9 cellular contexts compared by ENCODE assay signal in the genomic region with DNA sequence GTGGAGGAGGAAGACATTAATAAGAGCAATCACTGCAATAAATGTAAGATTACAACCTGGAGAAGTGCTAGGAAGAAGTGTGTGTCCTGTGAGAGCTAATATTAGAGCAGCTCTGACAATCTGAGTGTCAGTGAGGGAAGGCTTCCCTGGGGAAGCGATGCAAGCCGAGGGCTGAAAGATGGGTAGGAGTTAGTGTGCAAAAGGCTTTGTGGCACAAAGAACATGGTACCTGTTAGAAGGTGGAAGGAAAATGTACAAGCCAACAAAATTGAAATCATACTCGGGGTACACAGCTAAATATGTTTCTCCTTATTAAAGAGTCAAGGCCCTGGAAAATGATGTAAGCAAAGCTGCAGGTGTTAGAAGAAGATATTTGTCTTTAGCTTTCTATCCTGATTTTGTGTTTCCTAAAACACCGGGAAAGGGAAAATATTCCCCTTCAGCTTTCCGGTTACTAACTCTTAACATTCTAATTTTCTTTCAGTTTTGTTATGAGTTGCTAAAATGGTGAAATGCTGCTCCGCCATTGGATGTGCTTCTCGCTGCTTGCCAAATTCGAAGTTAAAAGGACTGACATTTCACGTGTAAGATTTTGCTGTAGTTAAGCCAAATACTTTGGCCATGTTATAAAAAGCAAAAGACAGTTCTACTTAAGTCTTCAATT. TPM values are rescaled to one million over a fixed set of nuclear protein-coding genes. Genes with fewer than 3 reads are reported as not detected.
DNase-seq lines count a peak whose midpoint lies in the region; ATAC-seq and TF ChIP-seq lines count a peak whose summit lies in the region.
"Had no signal": no experiment of that assay in that cellular context is flagged by ENCODE, and none has a peak within 500 bp of the region (broad histone marks: within the 10 kb centered on the region; RNA-seq: fewer than 3 reads in every experiment).

No MANE protein-coding gene starts in this region.

- H3K36me3 Mint-ChIP-seq in CD8-positive, alpha-beta T cell, result peaks cover 46% of the 10 kb centered on the region

- no peaks in the 10 kb centered on the region for H3K9me3 Mint-ChIP-seq in CD8-positive, alpha-beta T cell

- no peak for TF ChIP-seq CTCF in CD8-positive, alpha-beta T cell (IDR thresholded peaks at IDR 0.05)

- H3K27me3 Mint-ChIP-seq in CD8-positive, alpha-beta T cell (ENCODE audit: low read depth), result no peaks in the 10 kb centered on the region

- 78 to 79% methylated on average over 5 to 6 of the region's 9 CpGs for WGBS in mesodermal cell (ENCODE audit: insufficient coverage in 2 of 2), 2 experiments

- no peaks in the 10 kb centered on the region for H3K36me3 ChIP-seq in CD8-positive, alpha-beta T cell (ENCODE audit: insufficient read depth, low read length)
- peaks cover 18% of the 10 kb centered on the region for H3K36me3 ChIP-seq in mesodermal cell (ENCODE audit: control insufficient read depth, insufficient read depth, low read length)

- peak overlapping the region; percentile 94 for H3K4me3 ChIP-seq in CD8-positive, alpha-beta T cell (ENCODE audit: low read depth, low read length)
- peak overlapping the region; percentile 73 for H3K4me3 ChIP-seq in mesodermal cell (ENCODE audit: extremely low read depth, insufficient read depth, low read length, poor library complexity, severe bottlenecking)

- DNase-seq in CD8-positive, alpha-beta T cell, result peak in 1 of 7 experiments; percentile 21
- DNase-seq in NCI-H748 treated with DMSO at 0.1 percent for 48 hours (lab: John Stamatoyannopoulos, UW), result peak; percentile 60
- DNase-seq in central memory CD4-positive, alpha-beta T cell, result peak; percentile 28
- no peak for DNase-seq in NCI-H446 (lab: John Stamatoyannopoulos, UW)
- no peak for DNase-seq in NCI-H1436 treated with DMSO at 0.1 percent for 48 hours (lab: John Stamatoyannopoulos, UW)
- no peak for DNase-seq in NCI-H524 treated with DMSO at 0.1 percent for 48 hours (lab: John Stamatoyannopoulos, UW)

- POLR2A ChIA-PET in CD8-positive, alpha-beta T cell (lab: Charles Lee), result interaction anchor here (1.3 to 2.6 kb wide), 5 partner anchors 27 to 425 kb away, joined by 3 to 15 read pairs (median 4); partner anchors contain the start of genes NAAA and USO1

- peak overlapping the region; percentile 96 for H3K27ac ChIP-seq in CD8-positive, alpha-beta T cell (ENCODE audit: low read depth, low read length)
- peak overlapping the region; percentile 93 for H3K27ac ChIP-seq in mesodermal cell (ENCODE audit: low read depth, low read length, severe bottlenecking)

- ATAC-seq in CD8-positive, alpha-beta T cell, result no peak
- peak; percentile 3 for ATAC-seq in GM19455 (IDR thresholded peaks at IDR 0.05; ENCODE audit: unreplicated experiment)

- CTCF ChIA-PET in CD8-positive, alpha-beta T cell (lab: Charles Lee), result interaction anchor here (0.6 to 1.9 kb wide), 3 partner anchors 28 to 568 kb away, joined by 3 to 4 read pairs (median 3); no protein-coding TSS in a partner anchor

- H3K27ac Mint-ChIP-seq in CD8-positive, alpha-beta T cell, result peak overlapping the region; percentile 99

- H3K4me3 Mint-ChIP-seq in CD8-positive, alpha-beta T cell, result no peak overlapping the region

- intact Hi-C loops in CD8-positive, alpha-beta T cell (cut with DNase I, micrococcal nuclease), result loop anchor here (1.0 to 5.0 kb wide), 13 partner anchors 115 to 1642 kb away; partner anchors contain the start of genes CDKL2 (in 2 of the 2), G3BP2 (in 2 of the 2), NUP54 (in 2 of the 2) and SDAD1 (in 2 of the 2)

- H3K4me1 Mint-ChIP-seq in CD8-positive, alpha-beta T cell (ENCODE audit: low read depth), result peaks cover 59% of the 10 kb centered on the region

- no peaks in the 10 kb centered on the region for H3K27me3 ChIP-seq in CD8-positive, alpha-beta T cell (ENCODE audit: insufficient read depth, low read length)

- no peaks in the 10 kb centered on the region for H3K9me3 ChIP-seq in CD8-positive, alpha-beta T cell (ENCODE audit: low read length)
- H3K9me3 ChIP-seq in mesodermal cell (ENCODE audit: control insufficient read depth, low read length), result no peaks in the 10 kb centered on the region

- peaks cover 51% of the 10 kb centered on the region for H3K4me1 ChIP-seq in CD8-positive, alpha-beta T cell (ENCODE audit: insufficient read depth, low read length)
- H3K4me1 ChIP-seq in mesodermal cell (ENCODE audit: control insufficient read depth, insufficient read depth, low read length, poor library complexity, severe bottlenecking), result peaks cover 18% of the 10 kb centered on the region

RNA-seq across cellular contexts. Expression of gene THAP6, which starts 0.8 kb away (rescaled TPM):
- total RNA-seq in CD8-positive, alpha-beta T cell, result 10 to 100 TPM; 15.3 to 16.3 TPM
- 9.4 TPM for polyA plus RNA-seq in mesodermal cell (2013, experiment 1 of 2)
- polyA plus RNA-seq in mesodermal cell (2013, experiment 2 of 2), result 12.3 TPM

RNA-seq across cellular contexts. Expression of gene RCHY1, which starts 0.9 kb away (rescaled TPM):
- 10 to 100 TPM; 45.4 to 52.8 TPM for total RNA-seq in CD8-positive, alpha-beta T cell
- polyA plus RNA-seq in mesodermal cell (2013, experiment 1 of 2), result 23.7 TPM
- 25.6 TPM for polyA plus RNA-seq in mesodermal cell (2013, experiment 2 of 2)

RNA-seq across cellular contexts. Expression of gene ODAPH, which starts 40.8 kb away (rescaled TPM):
- total RNA-seq in CD8-positive, alpha-beta T cell, result under 1 TPM in 1 of 2 experiments, not detected in 1; 0.16 TPM
- not detected for polyA plus RNA-seq in mesodermal cell (2013, experiment 1 of 2)
- polyA plus RNA-seq in mesodermal cell (2013, experiment 2 of 2), result not detected
- total RNA-seq: RPMI7951 had no signal

Comparison
In these comparisons a context has a peak if more than half of its experiments do, and no peak if none do; other contexts are left out.
1. DNase-seq: peak in NCI-H748 treated with DMSO at 0.1 percent for 48 hours (single experiment) and central memory CD4-positive, alpha-beta T cell (single experiment); none in NCI-H446 (0 of 2), NCI-H1436 treated with DMSO at 0.1 percent for 48 hours (single experiment) and NCI-H524 treated with DMSO at 0.1 percent for 48 hours (single experiment).